7 cellular contexts compared by ENCODE assay signal in genomic region chr12:53047221-53048032, GRCh38. TPM values are rescaled to one million over a fixed set of nuclear protein-coding genes. Genes with fewer than 3 reads are reported as not detected.
DNase-seq lines count a peak whose midpoint lies in the region; ATAC-seq and TF ChIP-seq lines count a peak whose summit lies in the region.

No MANE protein-coding gene starts in this region.

- no peak overlapping the region for H3K27ac Mint-ChIP-seq in activated CD8-positive, alpha-beta T cell treated with anti-CD3 and anti-CD28 coated beads, Interleukin-2, amount 10 ng/mL, durations not matched to agents 7 days and 5 days
- peak overlapping the region; percentile 85 to 92 for H3K27ac Mint-ChIP-seq in effector memory CD8-positive, alpha-beta T cell

- H2BK5ac ChIP-seq in mesendoderm (ENCODE audit: low read length) = peak overlapping the region; percentile 43

- peaks cover 4% of the 10 kb centered on the region for H3K36me3 Mint-ChIP-seq in activated CD8-positive, alpha-beta T cell treated with anti-CD3 and anti-CD28 coated beads, Interleukin-2, amount 10 ng/mL, durations not matched to agents 7 days and 5 days (ENCODE audit: low read depth)
- H3K36me3 Mint-ChIP-seq in effector memory CD8-positive, alpha-beta T cell (ENCODE audit: insufficient read depth) = peaks cover 6% of the 10 kb centered on the region

- H3K23ac ChIP-seq in mesendoderm (ENCODE audit: low read length) = no peak overlapping the region

- no peak overlapping the region for H4K5ac ChIP-seq in mesendoderm (ENCODE audit: low read length)

- peak overlapping the region; percentile 30 for H3K4me2 ChIP-seq in mesendoderm (ENCODE audit: low read length)

- H3K9ac ChIP-seq in mesendoderm (ENCODE audit: low read length) = peak overlapping the region; percentile 69

- no peaks in the 10 kb centered on the region for H3K27me3 ChIP-seq in mesendoderm (ENCODE audit: insufficient read depth, low read length, poor library complexity)

- TF ChIP-seq CTCF in GM13977 (IDR thresholded peaks at IDR 0.05; ENCODE audit: extremely low read depth, insufficient read depth, missing control alignments) = peak; percentile 78

- no peak overlapping the region for H3K4me3 ChIP-seq in mesendoderm (ENCODE audit: low read length)

- peak; percentile 94 for DNase-seq in GM13977 (ENCODE audit: low spot score)
- peak; percentile 92 for DNase-seq in NCI-H2196 treated with DMSO at 0.1 percent for 48 hours (lab: John Stamatoyannopoulos, UW; ENCODE audit: unreplicated experiment)
- DNase-seq in activated CD8-positive, alpha-beta T cell treated with anti-CD3 and anti-CD28 coated beads, Interleukin-2, amount 10 ng/mL, durations not matched to agents 7 days and 5 days = peak; percentile 68
- peak; percentile 66 to 75 (median 71) for DNase-seq in effector memory CD8-positive, alpha-beta T cell
- DNase-seq in mesendoderm = peak; percentile 78
- peak; percentile 49 for DNase-seq in stimulated activated CD8-positive, alpha-beta memory T cell treated with anti-CD3 and anti-CD28 coated beads, Interleukin-15, amount 100 ng/mL, for 24 hours (ENCODE audit: low read depth)

- H3K9me3 Mint-ChIP-seq in activated CD8-positive, alpha-beta T cell treated with anti-CD3 and anti-CD28 coated beads, Interleukin-2, amount 10 ng/mL, durations not matched to agents 7 days and 5 days (ENCODE audit: insufficient read depth) = no peaks in the 10 kb centered on the region
- no peaks in the 10 kb centered on the region for H3K9me3 Mint-ChIP-seq in effector memory CD8-positive, alpha-beta T cell

- H4K8ac ChIP-seq in mesendoderm (ENCODE audit: low read depth, low read length) = no peak overlapping the region

- peak overlapping the region; percentile 25 for H3K4me3 Mint-ChIP-seq in activated CD8-positive, alpha-beta T cell treated with anti-CD3 and anti-CD28 coated beads, Interleukin-2, amount 10 ng/mL, durations not matched to agents 7 days and 5 days
- H3K4me3 Mint-ChIP-seq in effector memory CD8-positive, alpha-beta T cell = peak overlapping the region; percentile 88 to 93

- H2BK120ac ChIP-seq in mesendoderm (ENCODE audit: low read depth, low read length) = no peak overlapping the region

- CTCF ChIA-PET in activated CD8-positive, alpha-beta T cell treated with anti-CD3 and anti-CD28 coated beads, Interleukin-2, amount 10 ng/mL, durations not matched to agents 7 days and 5 days (lab: Charles Lee) = interaction anchor here (0.7 to 4.3 kb wide), 7 partner anchors 9 to 55 kb away, joined by 4 to 21 read pairs (median 10); partner anchors contain the start of genes EIF4B and SOAT2

- peak overlapping the region; percentile 65 for H3K18ac ChIP-seq in mesendoderm (ENCODE audit: low read length)

- H3K27ac ChIP-seq in mesendoderm (ENCODE audit: low read depth, low read length) = peak overlapping the region; percentile 97

- H2BK15ac ChIP-seq in mesendoderm (replicated peaks; ENCODE audit: low read depth) = no peak overlapping the region

- peaks cover 6% of the 10 kb centered on the region for H3K27me3 Mint-ChIP-seq in activated CD8-positive, alpha-beta T cell treated with anti-CD3 and anti-CD28 coated beads, Interleukin-2, amount 10 ng/mL, durations not matched to agents 7 days and 5 days (ENCODE audit: low read depth)
- no peaks in the 10 kb centered on the region for H3K27me3 Mint-ChIP-seq in effector memory CD8-positive, alpha-beta T cell

- peaks cover 44% of the 10 kb centered on the region for H3K4me1 ChIP-seq in mesendoderm (ENCODE audit: control insufficient read depth, low read depth, low read length)

- no peak overlapping the region for H2AK5ac ChIP-seq in mesendoderm (ENCODE audit: low read length)

- H3K36me3 ChIP-seq in mesendoderm (ENCODE audit: control insufficient read depth, insufficient read depth, low read length) = no peaks in the 10 kb centered on the region

- in situ Hi-C loops in GM13977 (cut with MboI; ENCODE audit: low pct_unique_long_range_greater_than_20kb, low sequenced_read_pairs, unreplicated experiment) = no loop called here

- H3K79me2 ChIP-seq in mesendoderm (ENCODE audit: control insufficient read depth, insufficient read depth, low read length) = peaks cover 19% of the 10 kb centered on the region

- H3K4ac ChIP-seq in mesendoderm (ENCODE audit: low read depth, low read length) = peak overlapping the region; percentile 17

- POLR2A ChIA-PET in activated CD8-positive, alpha-beta T cell treated with anti-CD3 and anti-CD28 coated beads, Interleukin-2, amount 10 ng/mL, durations not matched to agents 7 days and 5 days (lab: Charles Lee) = interaction anchor here (0.6 to 2.0 kb wide), 5 partner anchors 26 to 393 kb away, joined by 3 to 8 read pairs (median 4); partner anchors contain the start of genes SOAT2 and SPRYD3

- H3K79me1 ChIP-seq in mesendoderm (ENCODE audit: low read length) = peaks cover 15% of the 10 kb centered on the region

- H3K4me1 Mint-ChIP-seq in activated CD8-positive, alpha-beta T cell treated with anti-CD3 and anti-CD28 coated beads, Interleukin-2, amount 10 ng/mL, durations not matched to agents 7 days and 5 days (ENCODE audit: low read depth) = peaks cover 24% of the 10 kb centered on the region
- H3K4me1 Mint-ChIP-seq in effector memory CD8-positive, alpha-beta T cell (ENCODE audit: low read depth in 2 of 2) = peaks cover 4 to 19% of the 10 kb centered on the region in 2 donors

- ATAC-seq in HG02763 (IDR thresholded peaks at IDR 0.05; ENCODE audit: unreplicated experiment) = peak; percentile 72
- ATAC-seq in activated CD8-positive, alpha-beta T cell treated with anti-CD3 and anti-CD28 coated beads, Interleukin-2, amount 10 ng/mL, durations not matched to agents 7 days and 5 days = peak; percentile 79
- peak; percentile 83 for ATAC-seq in effector memory CD8-positive, alpha-beta T cell (replicated peaks)

- peak overlapping the region; percentile 86 for H3K56ac ChIP-seq in mesendoderm (ENCODE audit: low read length)

- no CpG with 5 or more reads among the region's 94 CpGs for WGBS in mesendoderm (ENCODE audit: extremely low coverage, insufficient coverage, low lambda C conversion rate)

RNA-seq across cellular contexts. Expression of gene TNS2, which starts 2.4 kb away (rescaled TPM):
- 1 to 10 TPM; 1.0 to 1.4 TPM for total RNA-seq in activated CD8-positive, alpha-beta T cell treated with anti-CD3 and anti-CD28 coated beads, Interleukin-2, amount 10 ng/mL, durations not matched to agents 7 days and 5 days
- polyA plus RNA-seq in mesendoderm (2013, experiment 1 of 2) = 15.4 TPM
- 22.5 TPM for polyA plus RNA-seq in mesendoderm (2013, experiment 2 of 2)

RNA-seq across cellular contexts. Expression of gene SPRYD3, which starts 31.8 kb away (rescaled TPM):
- total RNA-seq in activated CD8-positive, alpha-beta T cell treated with anti-CD3 and anti-CD28 coated beads, Interleukin-2, amount 10 ng/mL, durations not matched to agents 7 days and 5 days = 10 to 100 TPM; 27.2 to 31.2 TPM
- polyA plus RNA-seq in mesendoderm (2013, experiment 1 of 2) = 4.4 TPM
- polyA plus RNA-seq in mesendoderm (2013, experiment 2 of 2) = 4.3 TPM

RNA-seq across cellular contexts. Expression of gene EIF4B, which starts 41.2 kb away (rescaled TPM):
- 100 to 1,000 TPM; 352 to 353 TPM for total RNA-seq in activated CD8-positive, alpha-beta T cell treated with anti-CD3 and anti-CD28 coated beads, Interleukin-2, amount 10 ng/mL, durations not matched to agents 7 days and 5 days
- polyA plus RNA-seq in mesendoderm (2013, experiment 1 of 2) = 385 TPM
- 407 TPM for polyA plus RNA-seq in mesendoderm (2013, experiment 2 of 2)

RNA-seq across cellular contexts. Expression of gene IGFBP6, which starts 50.0 kb away (rescaled TPM):
- total RNA-seq in activated CD8-positive, alpha-beta T cell treated with anti-CD3 and anti-CD28 coated beads, Interleukin-2, amount 10 ng/mL, durations not matched to agents 7 days and 5 days = 1 to 10 TPM; 3.1 to 5.4 TPM
- polyA plus RNA-seq in mesendoderm (2013, experiment 1 of 2) = 4.1 TPM
- 4.5 TPM for polyA plus RNA-seq in mesendoderm (2013, experiment 2 of 2)

RNA-seq across cellular contexts. Expression of gene SOAT2, which starts 55.9 kb away (rescaled TPM):
- total RNA-seq in activated CD8-positive, alpha-beta T cell treated with anti-CD3 and anti-CD28 coated beads, Interleukin-2, amount 10 ng/mL, durations not matched to agents 7 days and 5 days = 10 to 100 TPM; 10.8 to 13.3 TPM
- polyA plus RNA-seq in mesendoderm (2013, experiment 1 of 2) = not detected
- polyA plus RNA-seq in mesendoderm (2013, experiment 2 of 2) = 0.01 TPM
